9 cellular contexts compared by ENCODE assay signal in the genomic region with DNA sequence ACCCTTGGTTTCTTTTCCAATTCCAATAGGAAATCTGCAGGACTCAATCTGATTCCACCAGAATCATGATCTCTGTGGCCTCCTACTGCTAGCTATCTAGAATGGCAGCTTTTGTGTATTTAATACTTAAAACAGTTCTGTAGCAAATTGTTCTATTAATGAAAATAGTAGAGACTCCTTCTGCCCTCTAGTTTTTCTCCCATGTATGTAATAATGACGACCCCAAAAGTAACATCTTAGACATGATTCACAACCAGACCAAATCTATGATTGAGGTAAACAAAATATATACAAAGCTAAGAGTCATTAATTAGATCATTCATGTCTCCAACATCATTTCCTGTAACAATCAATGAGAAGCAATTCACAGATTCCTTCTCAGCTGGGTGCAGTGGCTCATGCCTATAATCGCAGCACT.
DNase-seq lines count a peak whose midpoint lies in the region; ATAC-seq and TF ChIP-seq lines count a peak whose summit lies in the region.
"Had no signal": no experiment of that assay in that cellular context is flagged by ENCODE, and none has a peak within 500 bp of the region (broad histone marks: within the 10 kb centered on the region; RNA-seq: fewer than 3 reads in every experiment).

No MANE protein-coding gene starts in this region.

- H3K27ac ChIP-seq in SK-N-MC = peak overlapping the region; percentile 82

- no peak for ATAC-seq in activated CD8-positive, alpha-beta memory T cell treated with anti-CD3 and anti-CD28 coated beads, Interleukin-2, amount 10 ng/mL, durations not matched to agents 7 days and 5 days
- no peak for ATAC-seq in stimulated activated memory B cell treated with anti-CD40 and anti-IgM and Interleukin-4, amounts not matched to agents 10 μg/mL and 1 μg/mL and 100 μg/mL, for 72 hours

- H3K36me3 Mint-ChIP-seq in activated CD8-positive, alpha-beta memory T cell treated with anti-CD3 and anti-CD28 coated beads, Interleukin-2, amount 10 ng/mL, durations not matched to agents 7 days and 5 days = peaks cover 5% of the 10 kb centered on the region
- H3K36me3 Mint-ChIP-seq in stimulated activated memory B cell treated with anti-CD40 and anti-IgM and Interleukin-4, amounts not matched to agents 10 μg/mL and 1 μg/mL and 100 μg/mL, for 72 hours = peaks cover 26% of the 10 kb centered on the region

- CTCF ChIA-PET in activated CD8-positive, alpha-beta memory T cell treated with anti-CD3 and anti-CD28 coated beads, Interleukin-2, amount 10 ng/mL, durations not matched to agents 7 days and 5 days (lab: Charles Lee) = interaction anchor here (0.7 to 4.8 kb wide), 23 partner anchors 8 to 434 kb away, joined by 3 to 42 read pairs (median 4); a partner anchor contains a TSS

- H3K4me3 ChIP-seq in SK-N-MC (peak overlapping the region; percentile 10; the same call in 1 of the 2 replicates), fibroblast of the aortic adventitia (ENCODE audit: low read depth, low read length) (no peak overlapping the region)

- peak overlapping the region; percentile 42 for H3K9ac ChIP-seq in SK-N-MC (ENCODE audit: insufficient read length)

- peak; percentile 55 for TF ChIP-seq CTCF in fibroblast of the aortic adventitia (IDR thresholded peaks at IDR 0.05; ENCODE audit: insufficient read depth, low read length)

- no peak for DNase-seq in activated CD8-positive, alpha-beta memory T cell treated with anti-CD3 and anti-CD28 coated beads, Interleukin-2, amount 10 ng/mL, durations not matched to agents 7 days and 5 days
- DNase-seq in activated CD8-positive, alpha-beta memory T cell treated with anti-CD3 and anti-CD28 coated beads for 24 hours = no peak
- DNase-seq in SK-N-MC (ENCODE audit: low read depth, low spot score) (no peak), fibroblast of the aortic adventitia (ENCODE audit: low read depth) (peak; percentile 51), NK-92 (lab: John Stamatoyannopoulos, UW; ENCODE audit: unreplicated experiment) (no peak), globus pallidus (ENCODE audit: low spot score) (no peak), SHP77 treated with DMSO at 0.1 percent for 48 hours (lab: John Stamatoyannopoulos, UW) (no peak)

- H3K4me1 Mint-ChIP-seq in activated CD8-positive, alpha-beta memory T cell treated with anti-CD3 and anti-CD28 coated beads, Interleukin-2, amount 10 ng/mL, durations not matched to agents 7 days and 5 days = peaks cover 47% of the 10 kb centered on the region
- H3K4me1 Mint-ChIP-seq in stimulated activated memory B cell treated with anti-CD40 and anti-IgM and Interleukin-4, amounts not matched to agents 10 μg/mL and 1 μg/mL and 100 μg/mL, for 72 hours = peaks cover 67% of the 10 kb centered on the region

- H3K36me3 ChIP-seq in SK-N-MC (ENCODE audit: insufficient read depth, low read length) = 0 out of 2 replicates have a peak, but pooled peaks cover 7% of the 10 kb centered on the region

- H3K9me3 ChIP-seq in SK-N-MC (ENCODE audit: low read depth, low read length) = no peaks in the 10 kb centered on the region

- H3K9me3 Mint-ChIP-seq in activated CD8-positive, alpha-beta memory T cell treated with anti-CD3 and anti-CD28 coated beads, Interleukin-2, amount 10 ng/mL, durations not matched to agents 7 days and 5 days (ENCODE audit: low read depth) = no peaks in the 10 kb centered on the region
- no peaks in the 10 kb centered on the region for H3K9me3 Mint-ChIP-seq in stimulated activated memory B cell treated with anti-CD40 and anti-IgM and Interleukin-4, amounts not matched to agents 10 μg/mL and 1 μg/mL and 100 μg/mL, for 72 hours
- H3K9me3 Mint-ChIP-seq: activated T-helper 2 cell treated with anti-CD3 and anti-CD28 coated beads, Interferon-gamma antibody, Interleukin-2, Interleukin-4, amounts not matched to agents 10 μg/mL and 5 μg/mL and 100 μg/mL, durations not matched to agents 14 hours and 24 hours and 36 hours had no signal

- H3K27me3 Mint-ChIP-seq in activated CD8-positive, alpha-beta memory T cell treated with anti-CD3 and anti-CD28 coated beads, Interleukin-2, amount 10 ng/mL, durations not matched to agents 7 days and 5 days = no peaks in the 10 kb centered on the region
- no peaks in the 10 kb centered on the region for H3K27me3 Mint-ChIP-seq in stimulated activated memory B cell treated with anti-CD40 and anti-IgM and Interleukin-4, amounts not matched to agents 10 μg/mL and 1 μg/mL and 100 μg/mL, for 72 hours

- H3K27ac Mint-ChIP-seq in activated CD8-positive, alpha-beta memory T cell treated with anti-CD3 and anti-CD28 coated beads, Interleukin-2, amount 10 ng/mL, durations not matched to agents 7 days and 5 days = peak overlapping the region; percentile 53
- H3K27ac Mint-ChIP-seq in stimulated activated memory B cell treated with anti-CD40 and anti-IgM and Interleukin-4, amounts not matched to agents 10 μg/mL and 1 μg/mL and 100 μg/mL, for 72 hours = peak overlapping the region; percentile 76

- H3K4me3 Mint-ChIP-seq in activated CD8-positive, alpha-beta memory T cell treated with anti-CD3 and anti-CD28 coated beads, Interleukin-2, amount 10 ng/mL, durations not matched to agents 7 days and 5 days = no peak overlapping the region
- no peak overlapping the region for H3K4me3 Mint-ChIP-seq in stimulated activated memory B cell treated with anti-CD40 and anti-IgM and Interleukin-4, amounts not matched to agents 10 μg/mL and 1 μg/mL and 100 μg/mL, for 72 hours
